ENCODE assay signal across 8 cellular contexts in genomic region chr2:1550658-1551316, GRCh38.
A peak's percentile ranks its signal among the peaks of the same experiment; 100 is the strongest.
DNase-seq lines count a peak whose midpoint lies in the region; ATAC-seq and TF ChIP-seq lines count a peak whose summit lies in the region.

No MANE protein-coding gene starts in this region.

- DNase-seq in NCI-H187 (lab: John Stamatoyannopoulos, UW) (peak; percentile 51 to 60), NCI-H187 treated with DMSO at 0.1 percent for 48 hours (lab: John Stamatoyannopoulos, UW) (no peak), NCI-H2171 (lab: John Stamatoyannopoulos, UW) (peak; percentile 34), endothelial cell (ENCODE audit: low spot score) (peak; percentile 82), suprapubic skin (ENCODE audit: low spot score in 2 of 2) (no peak)
- peak; percentile 67 for DNase-seq in activated CD8-positive, alpha-beta T cell treated with anti-CD3 and anti-CD28 coated beads, Interleukin-2, amount 10 ng/mL, durations not matched to agents 7 days and 5 days
- peak; percentile 38 to 77 (median 63) for DNase-seq in naive thymus-derived CD8-positive, alpha-beta T cell

- H3K4me1 ChIP-seq in suprapubic skin, result peaks cover 8% of the 10 kb centered on the region

- 36% methylated on average over 9 of the region's 32 CpGs for WGBS in suprapubic skin

- H3K27me3 Mint-ChIP-seq in activated CD8-positive, alpha-beta T cell treated with anti-CD3 and anti-CD28 coated beads, Interleukin-2, amount 10 ng/mL, durations not matched to agents 7 days and 5 days (ENCODE audit: low read depth), result peaks cover 7% of the 10 kb centered on the region
- H3K27me3 Mint-ChIP-seq in endothelial cell (ENCODE audit: unreplicated experiment), result peaks cover 3% of the 10 kb centered on the region
- H3K27me3 Mint-ChIP-seq in naive thymus-derived CD8-positive, alpha-beta T cell, result peaks cover 0 to 19% (median 8%) of the 10 kb centered on the region in 5 donors

- no peaks in the 10 kb centered on the region for H3K9me3 ChIP-seq in suprapubic skin

- TF ChIP-seq POLR2A in suprapubic skin (IDR thresholded peaks at IDR 0.05), result no peak

- no peak overlapping the region for H3K4me3 Mint-ChIP-seq in activated CD8-positive, alpha-beta T cell treated with anti-CD3 and anti-CD28 coated beads, Interleukin-2, amount 10 ng/mL, durations not matched to agents 7 days and 5 days
- no peak overlapping the region for H3K4me3 Mint-ChIP-seq in endothelial cell (ENCODE audit: unreplicated experiment)
- H3K4me3 Mint-ChIP-seq in naive thymus-derived CD8-positive, alpha-beta T cell, result peak overlapping the region in 4 of 10 donors; percentile 6 to 29 (median 17)

- H3K36me3 ChIP-seq in suprapubic skin, result no peaks in the 10 kb centered on the region

- peak; percentile 65 for ATAC-seq in HG02588 (IDR thresholded peaks at IDR 0.05; ENCODE audit: unreplicated experiment)
- ATAC-seq in activated CD8-positive, alpha-beta T cell treated with anti-CD3 and anti-CD28 coated beads, Interleukin-2, amount 10 ng/mL, durations not matched to agents 7 days and 5 days, result peak; percentile 93
- ATAC-seq in naive thymus-derived CD8-positive, alpha-beta T cell, result peak; percentile 74 to 95

- no peak overlapping the region for H3K27ac Mint-ChIP-seq in activated CD8-positive, alpha-beta T cell treated with anti-CD3 and anti-CD28 coated beads, Interleukin-2, amount 10 ng/mL, durations not matched to agents 7 days and 5 days
- no peak overlapping the region for H3K27ac Mint-ChIP-seq in endothelial cell (ENCODE audit: unreplicated experiment)
- peak overlapping the region in 1 of 10 donors; percentile 18 for H3K27ac Mint-ChIP-seq in naive thymus-derived CD8-positive, alpha-beta T cell

- H3K36me3 Mint-ChIP-seq in activated CD8-positive, alpha-beta T cell treated with anti-CD3 and anti-CD28 coated beads, Interleukin-2, amount 10 ng/mL, durations not matched to agents 7 days and 5 days (ENCODE audit: low read depth), result no peaks in the 10 kb centered on the region
- H3K36me3 Mint-ChIP-seq in endothelial cell (ENCODE audit: low read depth, unreplicated experiment), result no peaks in the 10 kb centered on the region
- no peaks in the 10 kb centered on the region for H3K36me3 Mint-ChIP-seq in naive thymus-derived CD8-positive, alpha-beta T cell

- H3K27me3 ChIP-seq in suprapubic skin, result peaks cover 7% of the 10 kb centered on the region

- TF ChIP-seq CTCF in endothelial cell (IDR thresholded peaks at IDR 0.05; ENCODE audit: unreplicated experiment) (peak; percentile 97), suprapubic skin (IDR thresholded peaks at IDR 0.05) (peak; percentile 63 to 96)

- no peak for TF ChIP-seq EP300 in suprapubic skin (IDR thresholded peaks at IDR 0.05)

- H3K9me3 Mint-ChIP-seq in activated CD8-positive, alpha-beta T cell treated with anti-CD3 and anti-CD28 coated beads, Interleukin-2, amount 10 ng/mL, durations not matched to agents 7 days and 5 days (ENCODE audit: insufficient read depth), result no peaks in the 10 kb centered on the region
- no peaks in the 10 kb centered on the region for H3K9me3 Mint-ChIP-seq in endothelial cell (ENCODE audit: unreplicated experiment)
- no peaks in the 10 kb centered on the region for H3K9me3 Mint-ChIP-seq in naive thymus-derived CD8-positive, alpha-beta T cell

- POLR2A ChIA-PET in activated CD8-positive, alpha-beta T cell treated with anti-CD3 and anti-CD28 coated beads, Interleukin-2, amount 10 ng/mL, durations not matched to agents 7 days and 5 days (lab: Charles Lee), result no interaction called here
- POLR2A ChIA-PET in naive thymus-derived CD8-positive, alpha-beta T cell (lab: Charles Lee), result no interaction called here

- peaks cover 10% of the 10 kb centered on the region for H3K4me1 Mint-ChIP-seq in activated CD8-positive, alpha-beta T cell treated with anti-CD3 and anti-CD28 coated beads, Interleukin-2, amount 10 ng/mL, durations not matched to agents 7 days and 5 days (ENCODE audit: low read depth)
- no peaks in the 10 kb centered on the region for H3K4me1 Mint-ChIP-seq in endothelial cell (ENCODE audit: unreplicated experiment)
- peaks cover 0 to 12% (median 7%) of the 10 kb centered on the region in 4 donors for H3K4me1 Mint-ChIP-seq in naive thymus-derived CD8-positive, alpha-beta T cell

- CTCF ChIA-PET in activated CD8-positive, alpha-beta T cell treated with anti-CD3 and anti-CD28 coated beads, Interleukin-2, amount 10 ng/mL, durations not matched to agents 7 days and 5 days (lab: Charles Lee), result interaction anchor here (0.7 to 1.9 kb wide), 19 partner anchors 9 to 1224 kb away, joined by 3 to 8 read pairs (median 3); no protein-coding TSS in a partner anchor

- H3K27ac ChIP-seq in suprapubic skin, result no peak overlapping the region

- no peak overlapping the region for H3K4me3 ChIP-seq in suprapubic skin

Comparison
In these comparisons a context has a peak if more than half of its experiments do, and no peak if none do; other contexts are left out.
1. DNase-seq: peak in NCI-H187 (2 of 2), NCI-H2171 (single experiment), activated CD8-positive, alpha-beta T cell treated with anti-CD3 and anti-CD28 coated beads, Interleukin-2, amount 10 ng/mL, durations not matched to agents 7 days and 5 days (single experiment), endothelial cell (single experiment) and naive thymus-derived CD8-positive, alpha-beta T cell (10 of 10); none in NCI-H187 treated with DMSO at 0.1 percent for 48 hours (single experiment) and suprapubic skin (0 of 2).
2. Peak in every context shown above with its lines, with median percentiles within 50 percentile points of each other: ATAC-seq.